In genomic region chr10:113169853-113170455, GRCh38 we compare ENCODE assay signal across 8 cellular contexts.
A peak's percentile ranks its signal among the peaks of the same experiment; 100 is the strongest.
DNase-seq lines count a peak whose midpoint lies in the region; ATAC-seq lines count a peak whose summit lies in the region.

No MANE protein-coding gene starts in this region.

- no peak overlapping the region for H3K27ac Mint-ChIP-seq in activated CD4-positive, alpha-beta memory T cell treated with anti-CD3 and anti-CD28 coated beads for 36 hours
- H3K27ac Mint-ChIP-seq in activated CD4-positive, alpha-beta memory T cell treated with anti-CD3 and anti-CD28 coated beads, Interleukin-2, amount 10 ng/mL, durations not matched to agents 7 days and 5 days, result no peak overlapping the region
- H3K27ac Mint-ChIP-seq in natural killer cell treated with Interleukin-12 subunit alpha and Interleukin-12 subunit beta and Interleukin-15 and Interleukin-18, amount 100 ng/mL, for 72 hours, result no peak overlapping the region

- ATAC-seq in GM21619 (IDR thresholded peaks at IDR 0.05; ENCODE audit: unreplicated experiment) (peak; percentile 95), HG03432 (IDR thresholded peaks at IDR 0.05; ENCODE audit: unreplicated experiment) (peak; percentile 99)
- peak; percentile 76 to 84 for ATAC-seq in natural killer cell treated with Interleukin-12 subunit alpha and Interleukin-12 subunit beta and Interleukin-15 and Interleukin-18, amount 100 ng/mL, for 72 hours

- DNase-seq in activated CD4-positive, alpha-beta memory T cell treated with anti-CD3 and anti-CD28 coated beads for 36 hours, result peak; percentile 42
- no peak for DNase-seq in activated CD4-positive, alpha-beta memory T cell treated with anti-CD3 and anti-CD28 coated beads, Interleukin-2, amount 10 ng/mL, durations not matched to agents 7 days and 5 days
- no peak for DNase-seq in natural killer cell treated with Interleukin-12 subunit alpha and Interleukin-12 subunit beta and Interleukin-15 and Interleukin-18, amount 100 ng/mL, for 72 hours (ENCODE audit: low spot score)
- DNase-seq in NCI-H1105 treated with DMSO at 0.1 percent for 48 hours (lab: John Stamatoyannopoulos, UW) (no peak), epidermal melanocyte (ENCODE audit: insufficient read length, low spot score) (no peak), NCI-H524 (lab: John Stamatoyannopoulos, UW) (no peak)

- CTCF ChIA-PET in activated CD4-positive, alpha-beta memory T cell treated with anti-CD3 and anti-CD28 coated beads for 36 hours (lab: Charles Lee), result no interaction called here
- CTCF ChIA-PET in activated CD4-positive, alpha-beta memory T cell treated with anti-CD3 and anti-CD28 coated beads, Interleukin-2, amount 10 ng/mL, durations not matched to agents 7 days and 5 days (lab: Charles Lee), result no interaction called here

- intact Hi-C loops in activated CD4-positive, alpha-beta memory T cell treated with anti-CD3 and anti-CD28 coated beads for 36 hours (cut with micrococcal nuclease), result no loop called here

- no peaks in the 10 kb centered on the region for H3K9me3 Mint-ChIP-seq in activated CD4-positive, alpha-beta memory T cell treated with anti-CD3 and anti-CD28 coated beads for 36 hours
- H3K9me3 Mint-ChIP-seq in activated CD4-positive, alpha-beta memory T cell treated with anti-CD3 and anti-CD28 coated beads, Interleukin-2, amount 10 ng/mL, durations not matched to agents 7 days and 5 days, result no peaks in the 10 kb centered on the region
- no peaks in the 10 kb centered on the region for H3K9me3 Mint-ChIP-seq in natural killer cell treated with Interleukin-12 subunit alpha and Interleukin-12 subunit beta and Interleukin-15 and Interleukin-18, amount 100 ng/mL, for 72 hours

- POLR2A ChIA-PET in activated CD4-positive, alpha-beta memory T cell treated with anti-CD3 and anti-CD28 coated beads for 36 hours (lab: Charles Lee), result no interaction called here
- POLR2A ChIA-PET in activated CD4-positive, alpha-beta memory T cell treated with anti-CD3 and anti-CD28 coated beads, Interleukin-2, amount 10 ng/mL, durations not matched to agents 7 days and 5 days (lab: Charles Lee), result no interaction called here

- H3K27me3 Mint-ChIP-seq in activated CD4-positive, alpha-beta memory T cell treated with anti-CD3 and anti-CD28 coated beads for 36 hours, result peaks cover 3% of the 10 kb centered on the region
- peaks cover 23% of the 10 kb centered on the region for H3K27me3 Mint-ChIP-seq in activated CD4-positive, alpha-beta memory T cell treated with anti-CD3 and anti-CD28 coated beads, Interleukin-2, amount 10 ng/mL, durations not matched to agents 7 days and 5 days
- H3K27me3 Mint-ChIP-seq in natural killer cell treated with Interleukin-12 subunit alpha and Interleukin-12 subunit beta and Interleukin-15 and Interleukin-18, amount 100 ng/mL, for 72 hours, result peaks cover under 1 to 3% of the 10 kb centered on the region in 2 donors

- H3K36me3 Mint-ChIP-seq in activated CD4-positive, alpha-beta memory T cell treated with anti-CD3 and anti-CD28 coated beads for 36 hours, result no peaks in the 10 kb centered on the region
- no peaks in the 10 kb centered on the region for H3K36me3 Mint-ChIP-seq in activated CD4-positive, alpha-beta memory T cell treated with anti-CD3 and anti-CD28 coated beads, Interleukin-2, amount 10 ng/mL, durations not matched to agents 7 days and 5 days (ENCODE audit: low read depth)
- peaks cover 5% of the 10 kb centered on the region for H3K36me3 Mint-ChIP-seq in natural killer cell treated with Interleukin-12 subunit alpha and Interleukin-12 subunit beta and Interleukin-15 and Interleukin-18, amount 100 ng/mL, for 72 hours

- peaks cover 8% of the 10 kb centered on the region for H3K4me1 Mint-ChIP-seq in activated CD4-positive, alpha-beta memory T cell treated with anti-CD3 and anti-CD28 coated beads for 36 hours (ENCODE audit: low read depth)
- H3K4me1 Mint-ChIP-seq in activated CD4-positive, alpha-beta memory T cell treated with anti-CD3 and anti-CD28 coated beads, Interleukin-2, amount 10 ng/mL, durations not matched to agents 7 days and 5 days, result peaks cover 6% of the 10 kb centered on the region
- peaks cover 14 to 20% of the 10 kb centered on the region in 2 donors for H3K4me1 Mint-ChIP-seq in natural killer cell treated with Interleukin-12 subunit alpha and Interleukin-12 subunit beta and Interleukin-15 and Interleukin-18, amount 100 ng/mL, for 72 hours (ENCODE audit: low read depth in 2 of 2)

- H3K4me3 Mint-ChIP-seq in activated CD4-positive, alpha-beta memory T cell treated with anti-CD3 and anti-CD28 coated beads for 36 hours, result no peak overlapping the region
- H3K4me3 Mint-ChIP-seq in activated CD4-positive, alpha-beta memory T cell treated with anti-CD3 and anti-CD28 coated beads, Interleukin-2, amount 10 ng/mL, durations not matched to agents 7 days and 5 days, result no peak overlapping the region
- H3K4me3 Mint-ChIP-seq in natural killer cell treated with Interleukin-12 subunit alpha and Interleukin-12 subunit beta and Interleukin-15 and Interleukin-18, amount 100 ng/mL, for 72 hours, result peak overlapping the region; percentile 10
